In genomic region chr9:79581388-79581787, GRCh38 we compare ENCODE assay signal across 11 cellular contexts. TPM values are rescaled to one million over a fixed set of nuclear protein-coding genes. Genes with fewer than 3 reads are reported as not detected.
DNase-seq lines count a peak whose midpoint lies in the region; ATAC-seq and TF ChIP-seq lines count a peak whose summit lies in the region.
"Had no signal": no experiment of that assay in that cellular context is flagged by ENCODE, and none has a peak within 500 bp of the region (broad histone marks: within the 10 kb centered on the region; RNA-seq: fewer than 3 reads in every experiment).

No MANE protein-coding gene starts in this region.

- H3K27me3 Mint-ChIP-seq in activated naive CD8-positive, alpha-beta T cell treated with anti-CD3 and anti-CD28 coated beads, Interleukin-2, amount 10 ng/mL, durations not matched to agents 7 days and 5 days: no peaks in the 10 kb centered on the region
- H3K27me3 Mint-ChIP-seq in immature natural killer cell (ENCODE audit: low read depth in 3 of 3): peaks cover 0 to 3% (median 0%) of the 10 kb centered on the region in 3 donors

- no peak for ATAC-seq in activated naive CD8-positive, alpha-beta T cell treated with anti-CD3 and anti-CD28 coated beads, Interleukin-2, amount 10 ng/mL, durations not matched to agents 7 days and 5 days (ENCODE audit: low read depth)
- no peak for ATAC-seq in GM21619 (IDR thresholded peaks at IDR 0.05; ENCODE audit: unreplicated experiment)

- H3K36me3 ChIP-seq in left ventricle myocardium inferior: no peaks in the 10 kb centered on the region
- no peaks in the 10 kb centered on the region for H3K36me3 ChIP-seq in HAP-1 (replicated peaks)

- peaks cover 81% of the 10 kb centered on the region for H3K4me1 ChIP-seq in left ventricle myocardium inferior
- no peaks in the 10 kb centered on the region for H3K4me1 ChIP-seq in HAP-1

- H3K9me3 Mint-ChIP-seq in activated naive CD8-positive, alpha-beta T cell treated with anti-CD3 and anti-CD28 coated beads, Interleukin-2, amount 10 ng/mL, durations not matched to agents 7 days and 5 days: no peaks in the 10 kb centered on the region
- no peaks in the 10 kb centered on the region for H3K9me3 Mint-ChIP-seq in immature natural killer cell

- in situ Hi-C loops in HAP-1 (cut with MboI; ENCODE audit: low sequenced_read_pairs): no loop called here

- no peak overlapping the region for H3K27ac Mint-ChIP-seq in activated naive CD8-positive, alpha-beta T cell treated with anti-CD3 and anti-CD28 coated beads, Interleukin-2, amount 10 ng/mL, durations not matched to agents 7 days and 5 days
- H3K27ac Mint-ChIP-seq in immature natural killer cell: peak overlapping the region; percentile 37 to 79 (median 67)

- H3K4me1 Mint-ChIP-seq in activated naive CD8-positive, alpha-beta T cell treated with anti-CD3 and anti-CD28 coated beads, Interleukin-2, amount 10 ng/mL, durations not matched to agents 7 days and 5 days: peaks cover 61% of the 10 kb centered on the region
- peaks cover 84 to 99% of the 10 kb centered on the region in 2 donors for H3K4me1 Mint-ChIP-seq in immature natural killer cell

- peak overlapping the region; percentile 28 for H3K27ac ChIP-seq in left ventricle myocardium inferior (replicated peaks)

- DNase-seq in left ventricle myocardium inferior (no peak), cardiac septum (ENCODE audit: low spot score) (no peak), immature natural killer cell (no peak), NOMO-1 treated with dmso at 0.1 percent for 144 hours (lab: John Stamatoyannopoulos, UW; ENCODE audit: unreplicated experiment) (no peak), HK-2 (ENCODE audit: unreplicated experiment) (no peak), HAP-1 (ENCODE audit: low spot score in 2 of 2) (no peak)
- no peak for DNase-seq in activated naive CD8-positive, alpha-beta T cell treated with anti-CD3 and anti-CD28 coated beads, Interleukin-2, amount 10 ng/mL, durations not matched to agents 7 days and 5 days
- DNase-seq: DMS153, NCI-H1436, right cardiac atrium had no signal

- H3K27me3 ChIP-seq in left ventricle myocardium inferior (ENCODE audit: low read depth) (no peaks in the 10 kb centered on the region), HAP-1 (ENCODE audit: low read depth) (no peaks in the 10 kb centered on the region)

- H3K36me3 Mint-ChIP-seq in activated naive CD8-positive, alpha-beta T cell treated with anti-CD3 and anti-CD28 coated beads, Interleukin-2, amount 10 ng/mL, durations not matched to agents 7 days and 5 days: peaks cover 46% of the 10 kb centered on the region
- H3K36me3 Mint-ChIP-seq in immature natural killer cell: peaks cover 0 to 10% (median 7%) of the 10 kb centered on the region in 3 donors

- intact Hi-C loops in left ventricle myocardium inferior (cut with micrococcal nuclease) (no loop called here), cardiac septum (cut with DNase I) (no loop called here)

- peak overlapping the region; percentile 47 for H3K4me3 Mint-ChIP-seq in activated naive CD8-positive, alpha-beta T cell treated with anti-CD3 and anti-CD28 coated beads, Interleukin-2, amount 10 ng/mL, durations not matched to agents 7 days and 5 days
- H3K4me3 Mint-ChIP-seq in immature natural killer cell: peak overlapping the region in 3 of 5 donors; percentile 44 to 55 (median 50)

- H3K9me3 ChIP-seq in left ventricle myocardium inferior (replicated peaks) (no peaks in the 10 kb centered on the region), HAP-1 (no peaks in the 10 kb centered on the region)

- H3K4me3 ChIP-seq in left ventricle myocardium inferior (no peak overlapping the region), HAP-1 (no peak overlapping the region)

- TF ChIP-seq CTCF in left ventricle myocardium inferior (IDR thresholded peaks at IDR 0.05; ENCODE audit: borderline replicate concordance): no peak

- POLR2A ChIA-PET in activated naive CD8-positive, alpha-beta T cell treated with anti-CD3 and anti-CD28 coated beads, Interleukin-2, amount 10 ng/mL, durations not matched to agents 7 days and 5 days (lab: Charles Lee): interaction anchor here (5.5 kb wide), 1 partner anchor 10 kb away, joined by 45 read pairs; the partner anchor contains the start of gene TLE4

RNA-seq across cellular contexts. Expression of gene TLE4, which starts 9.6 kb away (rescaled TPM):
- total RNA-seq in left ventricle myocardium inferior (10.3 TPM), cardiac septum (17.4 TPM)
- 10 to 100 TPM; 62.4 to 68.8 TPM for total RNA-seq in activated naive CD8-positive, alpha-beta T cell treated with anti-CD3 and anti-CD28 coated beads, Interleukin-2, amount 10 ng/mL, durations not matched to agents 7 days and 5 days
- polyA plus RNA-seq in immature natural killer cell: 10 to 100 TPM; 38.0 to 41.4 (median 38.1) TPM
